9 cellular contexts compared by ENCODE assay signal in genomic region chr20:61874421-61875068, GRCh38.
A peak's percentile ranks its signal among the peaks of the same experiment; 100 is the strongest.
DNase-seq lines count a peak whose midpoint lies in the region; ATAC-seq and TF ChIP-seq lines count a peak whose summit lies in the region.
"Had no signal": no experiment of that assay in that cellular context is flagged by ENCODE, and none has a peak within 500 bp of the region (broad histone marks: within the 10 kb centered on the region; RNA-seq: fewer than 3 reads in every experiment).

No MANE protein-coding gene starts in this region.

- ATAC-seq in heart right ventricle: peak; percentile 37 to 68 (median 58)
- ATAC-seq in HG03108 (IDR thresholded peaks at IDR 0.05; ENCODE audit: unreplicated experiment): no peak
- no peak for ATAC-seq in HG03354 (IDR thresholded peaks at IDR 0.05; ENCODE audit: poor library complexity, severe bottlenecking, unreplicated experiment)

- H3K4me3 ChIP-seq in heart right ventricle: no peak overlapping the region
- H3K4me3 ChIP-seq: thyroid gland had no signal

- 50 to 55% methylated on average over 27 of the region's 27 CpGs for WGBS in heart right ventricle, 2 donors

- H3K36me3 ChIP-seq in heart right ventricle: no peaks in the 10 kb centered on the region
- H3K36me3 ChIP-seq: thyroid gland had no signal

- H3K4me1 ChIP-seq in heart right ventricle: no peaks in the 10 kb centered on the region
- H3K4me1 ChIP-seq: thyroid gland had no signal

- H3K9me3 ChIP-seq in heart right ventricle: peaks cover 0 to 10% (median 0%) of the 10 kb centered on the region in 11 donors
- H3K9me3 ChIP-seq: thyroid gland had no signal

- CTCF ChIA-PET in GM10248 (lab: Yijun Ruan, JAX): no interaction called here

- peak in 7 of 9 donors; percentile 7 to 53 (median 33) for TF ChIP-seq CTCF in heart right ventricle (IDR thresholded peaks at IDR 0.05)
- TF ChIP-seq CTCF in GM10248 (IDR thresholded peaks at IDR 0.05; ENCODE audit: control extremely low read depth, extremely low read depth, low read depth, missing control alignments): no peak

- DNase-seq in COLO668 (lab: John Stamatoyannopoulos, UW; ENCODE audit: unreplicated experiment) (peak; percentile 10), HuH-7.5 (ENCODE audit: low spot score) (peak; percentile 59), SW480 (ENCODE audit: low spot score) (peak; percentile 48), heart right ventricle (peak in 1 of 2 donors; percentile 33), SKM-1 treated with dmso at 0.1 percent for 144 hours (lab: John Stamatoyannopoulos, UW; ENCODE audit: unreplicated experiment) (no peak), GM10248 (ENCODE audit: extremely low spot score) (no peak)
- DNase-seq: thyroid gland had no signal

- intact Hi-C loops in heart right ventricle (cut with DNase I): no loop called here

- POLR2A ChIA-PET in GM10248 (lab: Yijun Ruan, JAX): no interaction called here

- H3K27ac ChIP-seq in heart right ventricle: no peak overlapping the region
- H3K27ac ChIP-seq: thyroid gland had no signal

- peaks cover 0 to 24% (median 6%) of the 10 kb centered on the region in 7 donors for H3K27me3 ChIP-seq in heart right ventricle
- H3K27me3 ChIP-seq: thyroid gland had no signal

Comparison
In these comparisons a context has a peak if more than half of its experiments do, and no peak if none do; other contexts are left out.
1. DNase-seq: peak in COLO668 (single experiment), HuH-7.5 (single experiment) and SW480 (single experiment); none in SKM-1 treated with dmso at 0.1 percent for 144 hours (single experiment) and GM10248 (single experiment).
2. ATAC-seq: peak in heart right ventricle (8 of 8); none in HG03108 (single experiment) and HG03354 (single experiment).